In genomic region chr15:66884661-66885237, GRCh38 we compare ENCODE assay signal across 23 cellular contexts.
DNase-seq lines count a peak whose midpoint lies in the region; ATAC-seq, FAIRE-seq and TF ChIP-seq lines count a peak whose summit lies in the region.
"Had no signal": no experiment of that assay in that cellular context is flagged by ENCODE, and none has a peak within 500 bp of the region (broad histone marks: within the 10 kb centered on the region; RNA-seq: fewer than 3 reads in every experiment).

No MANE protein-coding gene starts in this region.

- H3K4me3 Mint-ChIP-seq in MCF 10A (ENCODE audit: unreplicated experiment) (no peak overlapping the region), astrocyte (ENCODE audit: unreplicated experiment) (no peak overlapping the region), mesothelial cell of epicardium (no peak overlapping the region)
- H3K4me3 Mint-ChIP-seq in stimulated activated effector memory CD8-positive, alpha-beta T cell treated with anti-CD3 and anti-CD28 coated beads, Interleukin-12 subunit alpha, Interleukin-12 subunit beta, amount 100 ng/mL, for 72 hours, result no peak overlapping the region
- H3K4me3 Mint-ChIP-seq: stimulated activated naive CD8-positive, alpha-beta T cell treated with anti-CD3 and anti-CD28 coated beads, Interleukin-15, Interleukin-2, amounts not matched to agents 100 ng/mL and 50 ng/mL, for 24 hours; T-helper 17 cell had no signal

- H3K9me3 ChIP-seq in mammary epithelial cell (replicated peaks; ENCODE audit: insufficient read depth, low read length) (no peaks in the 10 kb centered on the region), astrocyte (ENCODE audit: insufficient read depth, low read depth, low read length) (no peaks in the 10 kb centered on the region)

- no peak for DNase-seq in MCF 10A (ENCODE audit: unreplicated experiment)
- DNase-seq in mammary epithelial cell, result no peak
- DNase-seq in astrocyte (ENCODE audit: low read depth), result no peak
- DNase-seq in mesothelial cell of epicardium (ENCODE audit: low spot score in 2 of 2, unreplicated experiment in 2 of 2), result peak in 1 of 2 experiments; percentile 24
- DNase-seq in ureter (ENCODE audit: low spot score), result peak; percentile 29
- no peak for DNase-seq in stimulated activated effector memory CD8-positive, alpha-beta T cell treated with anti-CD3 and anti-CD28 coated beads, Interleukin-12 subunit alpha, Interleukin-12 subunit beta, amount 100 ng/mL, for 72 hours (ENCODE audit: low spot score in 2 of 2)
- DNase-seq in LoVo (ENCODE audit: low spot score), result no peak
- DNase-seq: activated CD4-positive, alpha-beta T cell treated with anti-CD3 and anti-CD28 coated beads for 48 hours; activated gamma-delta T cell; COR-L47; dermis blood vessel endothelial cell; DND-41; NCI-H1092 treated with DMSO at 0.1 percent for 48 hours; NCI-H2107; NCI-H510A; stimulated activated CD4-positive, alpha-beta T cell treated with anti-CD3 and anti-CD28 coated beads, Interleukin-4, amount 100 ng/mL, for 24 hours; T-helper 17 cell; transverse colon had no signal

- intact Hi-C loops in MCF 10A (cut with micrococcal nuclease), result no loop called here
- intact Hi-C loops in mammary epithelial cell (cut with micrococcal nuclease), result no loop called here

- in situ Hi-C loops in mammary epithelial cell (cut with MboI; ENCODE audit: low sequenced_read_pairs in 2 of 2), result no loop called here

- dilution Hi-C loops in mammary epithelial cell (cut with HindIII; ENCODE audit: low sequenced_read_pairs), result loop anchor here (5.0 kb wide), 2 partner anchors 48 to 92 kb away; no protein-coding TSS in a partner anchor

- no peak for ATAC-seq in stimulated activated effector memory CD8-positive, alpha-beta T cell treated with anti-CD3 and anti-CD28 coated beads, Interleukin-12 subunit alpha, Interleukin-12 subunit beta, amount 100 ng/mL, for 72 hours
- ATAC-seq in HG03432 (IDR thresholded peaks at IDR 0.05; ENCODE audit: unreplicated experiment), result no peak
- ATAC-seq: heart left ventricle, T-helper 17 cell had no signal

- no peaks in the 10 kb centered on the region for H4K20me1 ChIP-seq in mammary epithelial cell (ENCODE audit: insufficient read depth, low read length)
- no peaks in the 10 kb centered on the region for H4K20me1 ChIP-seq in astrocyte (ENCODE audit: insufficient read depth, low read length)

- BruUV-seq in MCF 10A (replicated peaks; lab: Mats Ljungman, UMichigan) (no TSS peak), mammary epithelial cell (replicated peaks; lab: Mats Ljungman, UMichigan) (no TSS peak)

- no peaks in the 10 kb centered on the region for H3K79me2 ChIP-seq in mammary epithelial cell (ENCODE audit: insufficient read depth, low read length)
- H3K79me2 ChIP-seq in astrocyte (ENCODE audit: insufficient read depth, low read length), result no peaks in the 10 kb centered on the region

- H3K36me3 Mint-ChIP-seq in MCF 10A (ENCODE audit: insufficient read depth, unreplicated experiment) (peaks cover 14% of the 10 kb centered on the region), astrocyte (ENCODE audit: low read depth, unreplicated experiment) (peaks cover 4% of the 10 kb centered on the region), mesothelial cell of epicardium (peaks cover 15% of the 10 kb centered on the region)
- H3K36me3 Mint-ChIP-seq in stimulated activated effector memory CD8-positive, alpha-beta T cell treated with anti-CD3 and anti-CD28 coated beads, Interleukin-12 subunit alpha, Interleukin-12 subunit beta, amount 100 ng/mL, for 72 hours, result no peaks in the 10 kb centered on the region

- H3K9ac ChIP-seq in mammary epithelial cell (ENCODE audit: insufficient read depth, low read length) (no peak overlapping the region), astrocyte (ENCODE audit: low read length) (no peak overlapping the region)

- H3K4me2 ChIP-seq in mammary epithelial cell (ENCODE audit: insufficient read depth, low read depth, low read length), result no peak overlapping the region
- H3K4me2 ChIP-seq in astrocyte (ENCODE audit: low read length), result no peak overlapping the region

- H3K9me3 Mint-ChIP-seq in MCF 10A (ENCODE audit: unreplicated experiment) (no peaks in the 10 kb centered on the region), astrocyte (ENCODE audit: unreplicated experiment) (peaks cover 4% of the 10 kb centered on the region), mesothelial cell of epicardium (peaks cover 19% of the 10 kb centered on the region)
- no peaks in the 10 kb centered on the region for H3K9me3 Mint-ChIP-seq in stimulated activated effector memory CD8-positive, alpha-beta T cell treated with anti-CD3 and anti-CD28 coated beads, Interleukin-12 subunit alpha, Interleukin-12 subunit beta, amount 100 ng/mL, for 72 hours
- H3K9me3 Mint-ChIP-seq: stimulated activated naive CD8-positive, alpha-beta T cell treated with anti-CD3 and anti-CD28 coated beads, Interleukin-15, Interleukin-2, amounts not matched to agents 100 ng/mL and 50 ng/mL, for 24 hours had no signal

- CTCF ChIA-PET in MCF 10A (lab: Yijun Ruan, JAX) (interaction anchor here (0.5 to 0.7 kb wide), 2 partner anchors 40 to 137 kb away, joined by 3 to 5 read pairs; no protein-coding TSS in a partner anchor), mammary epithelial cell (lab: Charles Lee; ENCODE audit: low non-redundant PET) (no interaction called here)

- FAIRE-seq in astrocyte (lab: Jason Lieb, UNC), result no peak
- FAIRE-seq: bronchial epithelial cell, endothelial cell of umbilical vein had no signal

- WGBS in mammary epithelial cell (ENCODE audit: low coverage, missing lambda C conversion rate), result 96% methylated on average over 7 of the region's 8 CpGs

- no peaks in the 10 kb centered on the region for H3K36me3 ChIP-seq in mammary epithelial cell (ENCODE audit: insufficient read depth, low read length)
- no peaks in the 10 kb centered on the region for H3K36me3 ChIP-seq in astrocyte (ENCODE audit: insufficient read depth, low read length)
- H3K36me3 ChIP-seq: heart left ventricle, transverse colon had no signal

- H3K27me3 ChIP-seq in mammary epithelial cell (ENCODE audit: insufficient read depth, low read length) (no peaks in the 10 kb centered on the region), astrocyte (ENCODE audit: insufficient read depth, low read length) (no peaks in the 10 kb centered on the region)
- H3K27me3 ChIP-seq: heart left ventricle, transverse colon had no signal

- H3K4me1 ChIP-seq in mammary epithelial cell (ENCODE audit: insufficient read depth, low read length) (peaks cover 36% of the 10 kb centered on the region), astrocyte (ENCODE audit: insufficient read depth, low read length) (peaks cover 21% of the 10 kb centered on the region)

- H3K27ac ChIP-seq in mammary epithelial cell (ENCODE audit: insufficient read depth, low read depth, low read length), result no peak overlapping the region
- H3K27ac ChIP-seq in astrocyte (ENCODE audit: low read depth, low read length), result no peak overlapping the region

- POLR2A ChIA-PET in MCF 10A (lab: Yijun Ruan, JAX), result no interaction called here

- no peaks in the 10 kb centered on the region for H3K27me3 Mint-ChIP-seq in MCF 10A (ENCODE audit: insufficient read depth, unreplicated experiment)
- no peaks in the 10 kb centered on the region for H3K27me3 Mint-ChIP-seq in astrocyte (ENCODE audit: low read depth, unreplicated experiment)
- H3K27me3 Mint-ChIP-seq in mesothelial cell of epicardium (ENCODE audit: low read depth), result no peaks in the 10 kb centered on the region

- peak overlapping the region; percentile 75 for H3K27ac Mint-ChIP-seq in MCF 10A (ENCODE audit: low read depth, unreplicated experiment)
- peak overlapping the region; percentile 94 for H3K27ac Mint-ChIP-seq in astrocyte (ENCODE audit: unreplicated experiment)
- H3K27ac Mint-ChIP-seq in mesothelial cell of epicardium, result peak overlapping the region; percentile 96
- no peak overlapping the region for H3K27ac Mint-ChIP-seq in stimulated activated effector memory CD8-positive, alpha-beta T cell treated with anti-CD3 and anti-CD28 coated beads, Interleukin-12 subunit alpha, Interleukin-12 subunit beta, amount 100 ng/mL, for 72 hours
- H3K27ac Mint-ChIP-seq: stimulated activated naive CD8-positive, alpha-beta T cell treated with anti-CD3 and anti-CD28 coated beads, Interleukin-15, Interleukin-2, amounts not matched to agents 100 ng/mL and 50 ng/mL, for 24 hours; T-helper 17 cell had no signal

- H3K4me1 Mint-ChIP-seq in MCF 10A (ENCODE audit: insufficient read depth, unreplicated experiment) (peaks cover 38% of the 10 kb centered on the region), astrocyte (ENCODE audit: low read depth, unreplicated experiment) (peaks cover 37% of the 10 kb centered on the region), mesothelial cell of epicardium (peaks cover 31% of the 10 kb centered on the region)
- H3K4me1 Mint-ChIP-seq in stimulated activated effector memory CD8-positive, alpha-beta T cell treated with anti-CD3 and anti-CD28 coated beads, Interleukin-12 subunit alpha, Interleukin-12 subunit beta, amount 100 ng/mL, for 72 hours, result no peaks in the 10 kb centered on the region
- H3K4me1 Mint-ChIP-seq: T-helper 17 cell had no signal

- TF ChIP-seq CTCF in MCF 10A (IDR thresholded peaks at IDR 0.05; ENCODE audit: unreplicated experiment), result no peak
- TF ChIP-seq CTCF in mammary epithelial cell (conservative IDR thresholded peaks at IDR 0.05 in 1 of 2, IDR thresholded peaks at IDR 0.05 in 1 of 2; ENCODE audit: extremely low read depth in 1 of 2, insufficient read depth in 1 of 2, low read depth in 1 of 2, low read length in 2 of 2), result no peak
- no peak for TF ChIP-seq CTCF in astrocyte (IDR thresholded peaks at IDR 0.05; ENCODE audit: insufficient read depth, low read depth, low read length)
- TF ChIP-seq CTCF in mesothelial cell of epicardium (IDR thresholded peaks at IDR 0.05; ENCODE audit: unreplicated experiment), result no peak

- H2AFZ ChIP-seq in mammary epithelial cell (ENCODE audit: low read depth, low read length), result no peak overlapping the region
- H2AFZ ChIP-seq in astrocyte (ENCODE audit: low read depth, low read length), result no peak overlapping the region

- H3K4me3 ChIP-seq in mammary epithelial cell (replicated peaks in 1 of 3; ENCODE audit: insufficient read depth in 1 of 3, low read depth in 2 of 3, low read length in 3 of 3) (no peak overlapping the region), astrocyte (ENCODE audit: insufficient read depth, low read depth, low read length) (no peak overlapping the region)
- H3K4me3 ChIP-seq: heart left ventricle, transverse colon had no signal
